ENCODE assay signal across 1 cellular context in genomic region chr2:73031095-73031678, GRCh38.
TF ChIP-seq lines count a peak whose summit lies in the region.

No MANE protein-coding gene starts in this region.

TF ChIP-seq in liver, 16 proteins besides CTCF, POLR2A, EP300 and RAD21 (continued from another document):
- TF ChIP-seq, protein P1, sequence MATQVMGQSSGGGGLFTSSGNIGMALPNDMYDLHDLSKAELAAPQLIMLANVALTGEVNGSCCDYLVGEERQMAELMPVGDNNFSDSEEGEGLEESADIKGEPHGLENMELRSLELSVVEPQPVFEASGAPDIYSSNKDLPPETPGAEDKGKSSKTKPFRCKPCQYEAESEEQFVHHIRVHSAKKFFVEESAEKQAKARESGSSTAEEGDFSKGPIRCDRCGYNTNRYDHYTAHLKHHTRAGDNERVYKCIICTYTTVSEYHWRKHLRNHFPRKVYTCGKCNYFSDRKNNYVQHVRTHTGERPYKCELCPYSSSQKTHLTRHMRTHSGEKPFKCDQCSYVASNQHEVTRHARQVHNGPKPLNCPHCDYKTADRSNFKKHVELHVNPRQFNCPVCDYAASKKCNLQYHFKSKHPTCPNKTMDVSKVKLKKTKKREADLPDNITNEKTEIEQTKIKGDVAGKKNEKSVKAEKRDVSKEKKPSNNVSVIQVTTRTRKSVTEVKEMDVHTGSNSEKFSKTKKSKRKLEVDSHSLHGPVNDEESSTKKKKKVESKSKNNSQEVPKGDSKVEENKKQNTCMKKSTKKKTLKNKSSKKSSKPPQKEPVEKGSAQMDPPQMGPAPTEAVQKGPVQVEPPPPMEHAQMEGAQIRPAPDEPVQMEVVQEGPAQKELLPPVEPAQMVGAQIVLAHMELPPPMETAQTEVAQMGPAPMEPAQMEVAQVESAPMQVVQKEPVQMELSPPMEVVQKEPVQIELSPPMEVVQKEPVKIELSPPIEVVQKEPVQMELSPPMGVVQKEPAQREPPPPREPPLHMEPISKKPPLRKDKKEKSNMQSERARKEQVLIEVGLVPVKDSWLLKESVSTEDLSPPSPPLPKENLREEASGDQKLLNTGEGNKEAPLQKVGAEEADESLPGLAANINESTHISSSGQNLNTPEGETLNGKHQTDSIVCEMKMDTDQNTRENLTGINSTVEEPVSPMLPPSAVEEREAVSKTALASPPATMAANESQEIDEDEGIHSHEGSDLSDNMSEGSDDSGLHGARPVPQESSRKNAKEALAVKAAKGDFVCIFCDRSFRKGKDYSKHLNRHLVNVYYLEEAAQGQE (IDR thresholded peaks at IDR 0.05), result no peak
- TF ChIP-seq JUND (IDR thresholded peaks at IDR 0.05) (no peak), HNF4A (conservative IDR thresholded peaks at IDR 0.05) (no peak), EGR1 (IDR thresholded peaks at IDR 0.05; ENCODE audit: low read depth in 2 of 2) (no peak), TAF1 (conservative IDR thresholded peaks at IDR 0.05) (no peak), HNF4G (IDR thresholded peaks at IDR 0.05) (no peak)
- TF ChIP-seq, protein P2, sequence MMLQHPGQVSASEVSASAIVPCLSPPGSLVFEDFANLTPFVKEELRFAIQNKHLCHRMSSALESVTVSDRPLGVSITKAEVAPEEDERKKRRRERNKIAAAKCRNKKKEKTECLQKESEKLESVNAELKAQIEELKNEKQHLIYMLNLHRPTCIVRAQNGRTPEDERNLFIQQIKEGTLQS (IDR thresholded peaks at IDR 0.05), result no peak
- TF ChIP-seq, protein P3, sequence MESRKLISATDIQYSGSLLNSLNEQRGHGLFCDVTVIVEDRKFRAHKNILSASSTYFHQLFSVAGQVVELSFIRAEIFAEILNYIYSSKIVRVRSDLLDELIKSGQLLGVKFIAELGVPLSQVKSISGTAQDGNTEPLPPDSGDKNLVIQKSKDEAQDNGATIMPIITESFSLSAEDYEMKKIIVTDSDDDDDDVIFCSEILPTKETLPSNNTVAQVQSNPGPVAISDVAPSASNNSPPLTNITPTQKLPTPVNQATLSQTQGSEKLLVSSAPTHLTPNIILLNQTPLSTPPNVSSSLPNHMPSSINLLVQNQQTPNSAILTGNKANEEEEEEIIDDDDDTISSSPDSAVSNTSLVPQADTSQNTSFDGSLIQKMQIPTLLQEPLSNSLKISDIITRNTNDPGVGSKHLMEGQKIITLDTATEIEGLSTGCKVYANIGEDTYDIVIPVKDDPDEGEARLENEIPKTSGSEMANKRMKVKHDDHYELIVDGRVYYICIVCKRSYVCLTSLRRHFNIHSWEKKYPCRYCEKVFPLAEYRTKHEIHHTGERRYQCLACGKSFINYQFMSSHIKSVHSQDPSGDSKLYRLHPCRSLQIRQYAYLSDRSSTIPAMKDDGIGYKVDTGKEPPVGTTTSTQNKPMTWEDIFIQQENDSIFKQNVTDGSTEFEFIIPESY (IDR thresholded peaks at IDR 0.05), result no peak
